In genomic region chr4:37667197-37668100, GRCh38 we compare ENCODE assay signal across 1 cellular context.
TF ChIP-seq lines count a peak whose summit lies in the region.

No MANE protein-coding gene starts in this region.

TF ChIP-seq in GM23338, 12 proteins besides CTCF, POLR2A, EP300 and RAD21 (continued from another document):
- no peak for TF ChIP-seq ZNF462 (CRISPR knock-in tag; IDR thresholded peaks at IDR 0.05)
- no peak for TF ChIP-seq ZNF114 (CRISPR knock-in tag; IDR thresholded peaks at IDR 0.05)
- no peak for TF ChIP-seq JUNB (IDR thresholded peaks at IDR 0.05; ENCODE audit: unreplicated experiment)
- TF ChIP-seq NANOG (IDR thresholded peaks at IDR 0.05; ENCODE audit: borderline replicate concordance) = no peak
- no peak for TF ChIP-seq ZNF331 (CRISPR knock-in tag; IDR thresholded peaks at IDR 0.05; ENCODE audit: low read depth)
- no peak for TF ChIP-seq CREB1 (CRISPR knock-in tag; IDR thresholded peaks at IDR 0.05; ENCODE audit: low read depth)
- no peak for TF ChIP-seq STAT1 (IDR thresholded peaks at IDR 0.05; ENCODE audit: unreplicated experiment)
- no peak for TF ChIP-seq EZH2 (IDR thresholded peaks at IDR 0.05; ENCODE audit: low read depth, unreplicated experiment)
